ENCODE assay signal across 21 cellular contexts in the genomic region with DNA sequence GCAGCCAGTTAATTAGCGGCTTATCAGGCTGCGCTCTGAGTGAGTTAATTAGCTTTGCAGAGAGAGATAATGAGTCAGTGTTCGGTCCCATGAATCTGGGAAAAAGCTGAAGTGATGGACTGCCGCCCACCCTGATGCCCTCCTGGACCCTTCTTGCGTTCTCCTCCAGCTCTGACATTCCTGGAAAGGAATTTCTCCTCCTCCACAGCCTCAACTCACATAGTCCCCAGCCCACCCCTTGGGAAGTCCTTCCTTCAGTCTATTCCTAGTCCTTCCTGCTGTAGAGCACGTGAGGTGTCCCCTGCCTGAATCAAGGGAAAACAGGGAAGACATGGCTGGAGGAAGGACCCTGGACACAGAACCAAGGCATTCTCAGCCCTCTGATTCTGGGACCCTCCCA. TPM values are rescaled to one million over a fixed set of nuclear protein-coding genes. Genes with fewer than 3 reads are reported as not detected.
DNase-seq lines count a peak whose midpoint lies in the region; ATAC-seq and TF ChIP-seq lines count a peak whose summit lies in the region.
"Had no signal": no experiment of that assay in that cellular context is flagged by ENCODE, and none has a peak within 500 bp of the region (broad histone marks: within the 10 kb centered on the region; RNA-seq: fewer than 3 reads in every experiment).

No MANE protein-coding gene starts in this region.

- H3K23ac ChIP-seq in neuronal stem cell (ENCODE audit: low read depth, low read length, poor library complexity) = no peak overlapping the region

- CTCF ChIA-PET in activated naive CD4-positive, alpha-beta T cell treated with anti-CD3 and anti-CD28 coated beads for 36 hours (lab: Charles Lee) = interaction anchor here (1.0 to 2.7 kb wide), 4 partner anchors 9 to 23 kb away, joined by 3 to 19 read pairs (median 5); a partner anchor contains a TSS

- H3K9me3 Mint-ChIP-seq in activated naive CD4-positive, alpha-beta T cell treated with anti-CD3 and anti-CD28 coated beads, Interleukin-2, amount 50 U/mL, for 24 hours = no peaks in the 10 kb centered on the region
- H3K9me3 Mint-ChIP-seq in activated naive CD4-positive, alpha-beta T cell treated with anti-CD3 and anti-CD28 coated beads for 36 hours = no peaks in the 10 kb centered on the region
- peaks cover 13% of the 10 kb centered on the region for H3K9me3 Mint-ChIP-seq in glutamatergic neuron (ENCODE audit: unreplicated experiment)

- H3K36me3 ChIP-seq in neuronal stem cell (replicated peaks in 1 of 2; ENCODE audit: control insufficient read depth in 2 of 2, insufficient read depth in 2 of 2, low read length in 2 of 2) = peaks cover 0 to 7% of the 10 kb centered on the region in 2 donors
- H3K36me3 ChIP-seq: BE2C, HAP-1 had no signal

- H3K36me3 Mint-ChIP-seq in activated naive CD4-positive, alpha-beta T cell treated with anti-CD3 and anti-CD28 coated beads, Interleukin-2, amount 50 U/mL, for 24 hours = peaks cover 2% of the 10 kb centered on the region
- H3K36me3 Mint-ChIP-seq in activated naive CD4-positive, alpha-beta T cell treated with anti-CD3 and anti-CD28 coated beads for 36 hours (ENCODE audit: low read depth) = no peaks in the 10 kb centered on the region
- H3K36me3 Mint-ChIP-seq in glutamatergic neuron (ENCODE audit: unreplicated experiment) = peaks cover 6% of the 10 kb centered on the region

- no peaks in the 10 kb centered on the region for H3K9me3 ChIP-seq in neuronal stem cell (replicated peaks in 1 of 2; ENCODE audit: control insufficient read depth in 2 of 2, insufficient read depth in 1 of 2, low read depth in 1 of 2, low read length in 2 of 2)
- H3K9me3 ChIP-seq: BE2C, HAP-1, SJSA1 had no signal

- peaks cover 16 to 40% of the 10 kb centered on the region in 2 donors for H3K4me1 ChIP-seq in neuronal stem cell (ENCODE audit: control insufficient read depth in 2 of 2, insufficient read depth in 1 of 2, low read depth in 1 of 2, low read length in 2 of 2)
- H3K4me1 ChIP-seq: BE2C, HAP-1 had no signal

- H3K4me3 Mint-ChIP-seq in activated naive CD4-positive, alpha-beta T cell treated with anti-CD3 and anti-CD28 coated beads, Interleukin-2, amount 50 U/mL, for 24 hours = no peak overlapping the region
- H3K4me3 Mint-ChIP-seq in activated naive CD4-positive, alpha-beta T cell treated with anti-CD3 and anti-CD28 coated beads for 36 hours = no peak overlapping the region
- H3K4me3 Mint-ChIP-seq in glutamatergic neuron (ENCODE audit: unreplicated experiment) = peak overlapping the region; percentile 28

- H2BK15ac ChIP-seq in neuronal stem cell (ENCODE audit: low read length) = no peak overlapping the region

- H3K27me3 ChIP-seq in neuronal stem cell (ENCODE audit: control insufficient read depth in 3 of 3, insufficient read depth in 3 of 3, low read depth in 1 of 3, low read length in 3 of 3) = peaks cover 0 to 56% (median 17%) of the 10 kb centered on the region in 3 experiments

- H4K91ac ChIP-seq in neuronal stem cell (ENCODE audit: low read depth, low read length, poor library complexity) = no peak overlapping the region

- H3K27me3 Mint-ChIP-seq in activated naive CD4-positive, alpha-beta T cell treated with anti-CD3 and anti-CD28 coated beads, Interleukin-2, amount 50 U/mL, for 24 hours = peaks cover 52% of the 10 kb centered on the region
- peaks cover 60% of the 10 kb centered on the region for H3K27me3 Mint-ChIP-seq in activated naive CD4-positive, alpha-beta T cell treated with anti-CD3 and anti-CD28 coated beads for 36 hours (ENCODE audit: low read depth)
- peaks cover 39% of the 10 kb centered on the region for H3K27me3 Mint-ChIP-seq in glutamatergic neuron (ENCODE audit: unreplicated experiment)

- H2BK5ac ChIP-seq in neuronal stem cell (ENCODE audit: low read length) = peak overlapping the region; percentile 91

- peak overlapping the region; percentile 65 for H2BK120ac ChIP-seq in neuronal stem cell (ENCODE audit: low read depth, low read length)

- peak overlapping the region; percentile 59 for H3K27ac Mint-ChIP-seq in activated naive CD4-positive, alpha-beta T cell treated with anti-CD3 and anti-CD28 coated beads, Interleukin-2, amount 50 U/mL, for 24 hours
- H3K27ac Mint-ChIP-seq in activated naive CD4-positive, alpha-beta T cell treated with anti-CD3 and anti-CD28 coated beads for 36 hours = no peak overlapping the region
- H3K27ac Mint-ChIP-seq in glutamatergic neuron (ENCODE audit: unreplicated experiment) = no peak overlapping the region
- H3K27ac Mint-ChIP-seq: CD4-positive, CD25-positive, alpha-beta regulatory T cell had no signal

- intact Hi-C loops in activated naive CD4-positive, alpha-beta T cell treated with anti-CD3 and anti-CD28 coated beads for 36 hours (cut with micrococcal nuclease) = no loop called here

- no peak overlapping the region for H4K8ac ChIP-seq in neuronal stem cell (ENCODE audit: low read depth, low read length)

- H2BK12ac ChIP-seq in neuronal stem cell (ENCODE audit: low read length) = no peak overlapping the region

- H3K14ac ChIP-seq in neuronal stem cell (ENCODE audit: low read length) = no peak overlapping the region

- no peak for DNase-seq in activated naive CD4-positive, alpha-beta T cell treated with anti-CD3 and anti-CD28 coated beads for 36 hours
- DNase-seq in glutamatergic neuron (no peak), neuronal stem cell (ENCODE audit: low spot score) (peak; percentile 82)
- DNase-seq in activated effector memory CD4-positive, alpha-beta T cell treated with anti-CD3 and anti-CD28 coated beads, Interleukin-2, amount 50 U/mL, for 16 hours = no peak
- DNase-seq: 8988T; BE2C; CD4-positive, CD25-positive, alpha-beta regulatory T cell; COR-L47; DMS 273 treated with DMSO at 0.1 percent for 48 hours; DND-41; MM.1S; NCI-H1092 treated with DMSO at 0.1 percent for 48 hours; NCI-H2029 treated with DMSO at 0.1 percent for 48 hours; NCI-H2171; NCI-H446; NCI-H526 treated with DMSO at 0.1 percent for 48 hours had no signal

- ATAC-seq in HG02884 (IDR thresholded peaks at IDR 0.05; ENCODE audit: unreplicated experiment) = no peak
- ATAC-seq: Panc1 had no signal

- peak overlapping the region; percentile 23 for H2AK5ac ChIP-seq in neuronal stem cell (ENCODE audit: low read depth, low read length)

- peak overlapping the region; percentile 100 for H3K27ac ChIP-seq in neuronal stem cell (replicated peaks; ENCODE audit: low read length)
- H3K27ac ChIP-seq: SJSA1 had no signal

- peaks cover 25% of the 10 kb centered on the region for H3K4me1 Mint-ChIP-seq in activated naive CD4-positive, alpha-beta T cell treated with anti-CD3 and anti-CD28 coated beads, Interleukin-2, amount 50 U/mL, for 24 hours
- peaks cover 22% of the 10 kb centered on the region for H3K4me1 Mint-ChIP-seq in activated naive CD4-positive, alpha-beta T cell treated with anti-CD3 and anti-CD28 coated beads for 36 hours (ENCODE audit: low read depth)
- H3K4me1 Mint-ChIP-seq in glutamatergic neuron (ENCODE audit: low read depth, unreplicated experiment) = peaks cover 8% of the 10 kb centered on the region

- H3K4me2 ChIP-seq in neuronal stem cell (ENCODE audit: insufficient read depth, low read length, poor library complexity, severe bottlenecking) = peak overlapping the region; percentile 52

- no peak overlapping the region for H3K4ac ChIP-seq in neuronal stem cell (ENCODE audit: low read length)

- H2AFZ ChIP-seq in neuronal stem cell (ENCODE audit: low read length) = peak overlapping the region; percentile 94

- peak overlapping the region; percentile 98 for H3K18ac ChIP-seq in neuronal stem cell (ENCODE audit: low read length)

- no CpG with 5 or more reads among the region's 6 CpGs for WGBS in neuronal stem cell (ENCODE audit: extremely low coverage in 2 of 2, insufficient read length in 2 of 2, insufficient replicate concordance in 1 of 2), 2 donors

- peak overlapping the region; percentile 66 for H3K9ac ChIP-seq in neuronal stem cell (ENCODE audit: low read depth, low read length, poor library complexity)

- H3K79me1 ChIP-seq in neuronal stem cell (ENCODE audit: low read depth, low read length) = peaks cover 5% of the 10 kb centered on the region

- H3K4me3 ChIP-seq in neuronal stem cell (ENCODE audit: low read length in 2 of 2) = no peak overlapping the region
- H3K4me3 ChIP-seq: HAP-1, SJSA1 had no signal

- TF ChIP-seq CTCF in glutamatergic neuron (IDR thresholded peaks at IDR 0.05; ENCODE audit: partially characterized antibody, unreplicated experiment) = no peak

RNA-seq across cellular contexts. Expression of a gene that starts 3.8 kb away (rescaled TPM):
- under 1 TPM; 0.29 to 0.37 TPM for total RNA-seq in activated naive CD4-positive, alpha-beta T cell treated with anti-CD3 and anti-CD28 coated beads for 36 hours
- not detected for total RNA-seq in glutamatergic neuron (ENCODE audit: unreplicated experiment)
- polyA plus RNA-seq in neuronal stem cell (2013, experiment 1 of 2) = 19.3 TPM
- 19.1 TPM for polyA plus RNA-seq in neuronal stem cell (2013, experiment 2 of 2)
- total RNA-seq: CD4-positive, CD25-positive, alpha-beta regulatory T cell; SJSA1 had no signal
- polyA plus RNA-seq: CD4-positive, CD25-positive, alpha-beta regulatory T cell had no signal

RNA-seq across cellular contexts. Expression of a gene that starts 4.8 kb away (rescaled TPM):
- 10 to 100 TPM; 86.1 to 87.5 TPM for total RNA-seq in activated naive CD4-positive, alpha-beta T cell treated with anti-CD3 and anti-CD28 coated beads for 36 hours
- total RNA-seq in glutamatergic neuron (ENCODE audit: unreplicated experiment) = 119 TPM
- polyA plus RNA-seq in neuronal stem cell (2013, experiment 1 of 2) = 135 TPM
- 139 TPM for polyA plus RNA-seq in neuronal stem cell (2013, experiment 2 of 2)

RNA-seq across cellular contexts. Expression of a gene that starts 12.5 kb away (rescaled TPM):
- 10 to 100 TPM; 58.9 TPM for total RNA-seq in activated naive CD4-positive, alpha-beta T cell treated with anti-CD3 and anti-CD28 coated beads for 36 hours
- total RNA-seq in glutamatergic neuron (ENCODE audit: unreplicated experiment) = 44.4 TPM
- 108 TPM for polyA plus RNA-seq in neuronal stem cell (2013, experiment 1 of 2)
- polyA plus RNA-seq in neuronal stem cell (2013, experiment 2 of 2) = 104 TPM

RNA-seq across cellular contexts. Expression of a gene that starts 13.2 kb away (rescaled TPM):
- 10 to 100 TPM; 25.7 to 27.0 TPM for total RNA-seq in activated naive CD4-positive, alpha-beta T cell treated with anti-CD3 and anti-CD28 coated beads for 36 hours
- 12.6 TPM for total RNA-seq in glutamatergic neuron (ENCODE audit: unreplicated experiment)
- polyA plus RNA-seq in neuronal stem cell (2013, experiment 1 of 2) = 53.6 TPM
- 52.2 TPM for polyA plus RNA-seq in neuronal stem cell (2013, experiment 2 of 2)

RNA-seq across cellular contexts. Expression of a gene that starts 21.4 kb away (rescaled TPM):
- total RNA-seq in activated naive CD4-positive, alpha-beta T cell treated with anti-CD3 and anti-CD28 coated beads for 36 hours = 10 to 100 TPM; 42.0 to 44.6 TPM
- total RNA-seq in glutamatergic neuron (ENCODE audit: unreplicated experiment) = 57.5 TPM
- 36.4 TPM for polyA plus RNA-seq in neuronal stem cell (2013, experiment 1 of 2)
- 37.7 TPM for polyA plus RNA-seq in neuronal stem cell (2013, experiment 2 of 2)
